Comparison of ENCODE assay signal across 14 cellular contexts in the genomic region with DNA sequence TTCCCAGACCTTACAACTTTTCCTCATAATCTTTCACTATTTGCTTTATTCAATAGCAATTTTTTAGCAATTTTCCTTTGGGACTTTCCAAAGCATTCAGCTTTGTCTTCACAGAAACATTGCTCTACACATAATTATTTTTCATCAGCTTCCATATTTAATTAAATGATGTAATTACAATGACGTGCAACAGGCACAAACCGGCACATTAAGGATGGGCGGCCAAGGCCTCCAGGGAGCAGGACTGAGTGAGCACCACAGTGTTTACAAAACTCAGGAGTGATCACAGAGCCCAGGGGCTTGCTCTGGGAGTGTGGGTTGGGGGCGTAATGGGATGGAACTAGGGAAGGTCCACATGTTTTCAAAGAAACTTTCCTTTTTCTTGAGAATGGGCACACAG.
DNase-seq lines count a peak whose midpoint lies in the region; ATAC-seq and TF ChIP-seq lines count a peak whose summit lies in the region.
"Had no signal": no experiment of that assay in that cellular context is flagged by ENCODE, and none has a peak within 500 bp of the region (broad histone marks: within the 10 kb centered on the region; RNA-seq: fewer than 3 reads in every experiment).

No MANE protein-coding gene starts in this region.

- no peak overlapping the region for H2AK5ac ChIP-seq in trophoblast cell (ENCODE audit: low read length)

- no peaks in the 10 kb centered on the region for H3K79me1 ChIP-seq in trophoblast cell (ENCODE audit: low read length)

- no peak overlapping the region for H3K4ac ChIP-seq in trophoblast cell (ENCODE audit: low read depth, low read length)

- H3K4me1 ChIP-seq in trophoblast cell (ENCODE audit: control insufficient read depth in 1 of 2, insufficient read depth in 2 of 2, low read length in 2 of 2) = peaks cover 15% of the 10 kb centered on the region in 2 experiments

- H4K91ac ChIP-seq in trophoblast cell (ENCODE audit: low read depth, low read length) = peak overlapping the region; percentile 57

- no peak overlapping the region for H2BK12ac ChIP-seq in trophoblast cell (ENCODE audit: low read length)

- H3K4me3 ChIP-seq in fibroblast of the aortic adventitia (ENCODE audit: low read depth, low read length) = no peak overlapping the region
- no peak overlapping the region for H3K4me3 ChIP-seq in trophoblast cell (ENCODE audit: low read depth, low read length)
- H3K4me3 ChIP-seq: thoracic aorta had no signal

- H3K27me3 ChIP-seq in trophoblast cell (ENCODE audit: insufficient read depth, low read length) = no peaks in the 10 kb centered on the region

- H3K4me2 ChIP-seq in trophoblast cell (ENCODE audit: low read length) = no peak overlapping the region

- H3K27ac ChIP-seq in trophoblast cell (ENCODE audit: low read depth, low read length) = no peak overlapping the region
- H3K27ac ChIP-seq: thoracic aorta had no signal

- H3K9ac ChIP-seq in trophoblast cell (ENCODE audit: low read length) = no peak overlapping the region

- H3K36me3 Mint-ChIP-seq in osteocyte (ENCODE audit: unreplicated experiment) = peaks cover 9% of the 10 kb centered on the region

- peak overlapping the region; percentile 53 for H3K14ac ChIP-seq in trophoblast cell (ENCODE audit: low read length)

- no peak overlapping the region for H3K27ac Mint-ChIP-seq in osteocyte (ENCODE audit: unreplicated experiment)

- H3K4me1 Mint-ChIP-seq in osteocyte (ENCODE audit: unreplicated experiment) = peaks cover 28% of the 10 kb centered on the region

- H3K4me3 Mint-ChIP-seq in osteocyte (ENCODE audit: unreplicated experiment) = no peak overlapping the region
- H3K4me3 Mint-ChIP-seq: naive thymus-derived CD8-positive, alpha-beta T cell had no signal

- H3K18ac ChIP-seq in trophoblast cell (ENCODE audit: low read length) = peak overlapping the region; percentile 46

- ATAC-seq in HG03432 (IDR thresholded peaks at IDR 0.05; ENCODE audit: unreplicated experiment) (no peak), HG03571 (IDR thresholded peaks at IDR 0.05; ENCODE audit: unreplicated experiment) (no peak)
- ATAC-seq: naive thymus-derived CD8-positive, alpha-beta T cell had no signal

- H4K8ac ChIP-seq in trophoblast cell (ENCODE audit: low read depth, low read length) = no peak overlapping the region

- H3K36me3 ChIP-seq in trophoblast cell (ENCODE audit: control insufficient read depth in 1 of 2, insufficient read depth in 2 of 2, low read length in 2 of 2) = peaks cover 8 to 9% of the 10 kb centered on the region in 2 experiments
- H3K36me3 ChIP-seq: thoracic aorta had no signal

- H2BK120ac ChIP-seq in trophoblast cell (ENCODE audit: insufficient read depth, low read length, poor library complexity) = no peak overlapping the region

- H3K9me3 ChIP-seq in trophoblast cell (ENCODE audit: insufficient read depth, low read depth, low read length) = no peaks in the 10 kb centered on the region
- H3K9me3 ChIP-seq: thoracic aorta had no signal

- H3K23ac ChIP-seq in trophoblast cell (ENCODE audit: low read length) = no peak overlapping the region

- H4K12ac ChIP-seq in trophoblast cell (ENCODE audit: low read depth, low read length) = no peak overlapping the region

- H2AFZ ChIP-seq in trophoblast cell (ENCODE audit: insufficient read depth, low read length, poor library complexity) = no peak overlapping the region

- H3K79me2 ChIP-seq in trophoblast cell (ENCODE audit: control insufficient read depth, insufficient read depth, low read length, poor library complexity) = peaks cover 3% of the 10 kb centered on the region

- no peaks in the 10 kb centered on the region for H3K9me3 Mint-ChIP-seq in osteocyte (ENCODE audit: unreplicated experiment)
- H3K9me3 Mint-ChIP-seq: naive thymus-derived CD8-positive, alpha-beta T cell had no signal

- H2BK5ac ChIP-seq in trophoblast cell (ENCODE audit: low read depth, low read length, poor library complexity) = peak overlapping the region; percentile 9

- DNase-seq in NCI-H510A treated with DMSO at 0.1 percent for 48 hours (lab: John Stamatoyannopoulos, UW) = peak; percentile 71
- DNase-seq in NCI-H510A (lab: John Stamatoyannopoulos, UW) = no peak
- peak; percentile 82 for DNase-seq in NCI-H69 (lab: John Stamatoyannopoulos, UW)
- peak; percentile 19 for DNase-seq in fibroblast of the aortic adventitia (ENCODE audit: low read depth)
- no peak for DNase-seq in trophoblast cell
- no peak for DNase-seq in osteocyte (ENCODE audit: extremely low spot score, unreplicated experiment)
- DNase-seq: amygdala; GOT3; IMR-90; naive thymus-derived CD8-positive, alpha-beta T cell; WERI-Rb-1 had no signal

- TF ChIP-seq CTCF in fibroblast of the aortic adventitia (IDR thresholded peaks at IDR 0.05; ENCODE audit: insufficient read depth, low read length) (no peak), osteocyte (IDR thresholded peaks at IDR 0.05) (no peak)

- no peaks in the 10 kb centered on the region for H3K27me3 Mint-ChIP-seq in osteocyte (ENCODE audit: unreplicated experiment)
- H3K27me3 Mint-ChIP-seq: naive thymus-derived CD8-positive, alpha-beta T cell had no signal

- WGBS in trophoblast cell (ENCODE audit: extremely low coverage, insufficient coverage, insufficient read length) = no CpG with 5 or more reads among the region's 4 CpGs

Comparison
In these comparisons a context has a peak if more than half of its experiments do, and no peak if none do; other contexts are left out.
1. DNase-seq: peak in NCI-H510A treated with DMSO at 0.1 percent for 48 hours (single experiment), NCI-H69 (single experiment) and fibroblast of the aortic adventitia (single experiment); none in NCI-H510A (single experiment), trophoblast cell (0 of 2) and osteocyte (single experiment).